20 cellular contexts compared by ENCODE assay signal in the genomic region with DNA sequence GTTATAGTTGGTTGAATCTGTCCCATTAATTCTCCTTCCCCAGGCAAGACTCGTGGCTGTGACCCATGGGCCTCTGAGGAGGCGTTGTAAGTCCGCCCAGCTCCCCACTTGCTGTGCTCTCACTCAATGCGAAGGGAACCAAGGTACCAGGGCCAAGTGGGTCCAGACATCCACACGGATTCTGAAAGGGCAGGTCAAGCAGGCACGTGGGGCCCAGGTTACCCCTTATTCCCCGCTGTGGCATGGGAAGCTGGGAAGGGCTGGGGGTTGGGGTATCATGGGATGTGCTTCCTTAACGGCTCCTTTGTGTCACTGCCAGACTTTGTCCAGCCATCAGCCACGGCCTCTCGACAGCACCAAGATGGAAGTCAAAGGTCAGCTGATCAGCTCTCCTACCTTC. TPM values are rescaled to one million over a fixed set of nuclear protein-coding genes. Genes with fewer than 3 reads are reported as not detected.
DNase-seq lines count a peak whose midpoint lies in the region; ATAC-seq and TF ChIP-seq lines count a peak whose summit lies in the region.
"Had no signal": no experiment of that assay in that cellular context is flagged by ENCODE, and none has a peak within 500 bp of the region (broad histone marks: within the 10 kb centered on the region; RNA-seq: fewer than 3 reads in every experiment).

No MANE protein-coding gene starts in this region.

- H2AFZ ChIP-seq in trophoblast cell (ENCODE audit: insufficient read depth, low read length, poor library complexity) (no peak overlapping the region), GM23338 (no peak overlapping the region)

- TF ChIP-seq CTCF in coronary artery (IDR thresholded peaks at IDR 0.05) = no peak
- no peak for TF ChIP-seq CTCF in nephron progenitor cell (IDR thresholded peaks at IDR 0.05)
- TF ChIP-seq CTCF in type B pancreatic cell (conservative IDR thresholded peaks at IDR 0.05) = no peak
- TF ChIP-seq CTCF in GM10266 (IDR thresholded peaks at IDR 0.05; ENCODE audit: control insufficient read depth, insufficient read depth, low read depth, missing control alignments) = no peak
- TF ChIP-seq CTCF in A673 (conservative IDR thresholded peaks at IDR 0.05; ENCODE audit: low read depth, low read length) = no peak
- TF ChIP-seq CTCF in GM23338 (conservative IDR thresholded peaks at IDR 0.05; ENCODE audit: low read depth in 2 of 2) = no peak

- H3K36me3 ChIP-seq in trophoblast cell (ENCODE audit: control insufficient read depth in 1 of 2, insufficient read depth in 2 of 2, low read length in 2 of 2) (peaks cover 46 to 54% of the 10 kb centered on the region in 2 experiments), A673 (ENCODE audit: insufficient read depth, low read length, poor library complexity, severe bottlenecking) (no peaks in the 10 kb centered on the region), GM23338 (ENCODE audit: insufficient read depth) (no peaks in the 10 kb centered on the region)

- DNase-seq in coronary artery (ENCODE audit: low spot score) (peak; percentile 50), nephron progenitor cell (no peak), trophoblast cell (no peak), type B pancreatic cell (ENCODE audit: extremely low spot score, unreplicated experiment) (no peak), GM10266 (ENCODE audit: extremely low spot score) (no peak), NCI-H2227 treated with DMSO at 0.1 percent for 48 hours (lab: John Stamatoyannopoulos, UW) (no peak), A673 (ENCODE audit: low spot score) (no peak), GM23338 (ENCODE audit: low spot score) (no peak)
- DNase-seq: Caco-2; CD4-positive, CD25-positive, alpha-beta regulatory T cell; CD8-positive, alpha-beta T cell; DMS153; DND-41; GOT3; HCEC 1CT had no signal

- H3K23ac ChIP-seq in trophoblast cell (ENCODE audit: low read length) = no peak overlapping the region

- no peaks in the 10 kb centered on the region for H3K36me3 Mint-ChIP-seq in nephron progenitor cell (ENCODE audit: low read depth)
- peaks cover 4% of the 10 kb centered on the region for H3K36me3 Mint-ChIP-seq in type B pancreatic cell
- H3K36me3 Mint-ChIP-seq in GM23338 (ENCODE audit: low read depth) = peaks cover 9% of the 10 kb centered on the region; the same call in 2 of the 3 replicates
- H3K36me3 Mint-ChIP-seq: CD4-positive, CD25-positive, alpha-beta regulatory T cell had no signal

- WGBS in trophoblast cell (ENCODE audit: extremely low coverage, insufficient coverage, insufficient read length) = no CpG with 5 or more reads among the region's 10 CpGs

- H3K4me2 ChIP-seq in trophoblast cell (ENCODE audit: low read length) = no peak overlapping the region
- H3K4me2 ChIP-seq in GM23338 = no peak overlapping the region
- H3K4me2 ChIP-seq: BLaER1 had no signal

- intact Hi-C loops in A673 (cut with micrococcal nuclease; ENCODE audit: unreplicated experiment) = no loop called here

- no TSS peak for BruUV-seq in A673 (replicated peaks; lab: Mats Ljungman, UMichigan)

- no peaks in the 10 kb centered on the region for H3K79me2 ChIP-seq in trophoblast cell (ENCODE audit: control insufficient read depth, insufficient read depth, low read length, poor library complexity)
- H3K79me2 ChIP-seq in GM23338 (replicated peaks; ENCODE audit: insufficient read depth) = 0 out of 2 replicates have a peak, but pooled peaks cover 5% of the 10 kb centered on the region

- peaks cover 51% of the 10 kb centered on the region for H3K9me3 Mint-ChIP-seq in nephron progenitor cell
- H3K9me3 Mint-ChIP-seq in type B pancreatic cell = no peaks in the 10 kb centered on the region
- H3K9me3 Mint-ChIP-seq in GM23338 = no peaks in the 10 kb centered on the region
- H3K9me3 Mint-ChIP-seq: CD8-positive, alpha-beta T cell had no signal

- H4K12ac ChIP-seq in trophoblast cell (ENCODE audit: low read depth, low read length) = no peak overlapping the region

- peaks cover 4% of the 10 kb centered on the region for H3K27me3 Mint-ChIP-seq in nephron progenitor cell (ENCODE audit: low read depth, poor library complexity)
- H3K27me3 Mint-ChIP-seq in type B pancreatic cell = no peaks in the 10 kb centered on the region
- H3K27me3 Mint-ChIP-seq in GM23338 (ENCODE audit: insufficient read depth, low read depth, poor library complexity) = peaks cover 2% of the 10 kb centered on the region
- H3K27me3 Mint-ChIP-seq: B cell; CD4-positive, CD25-positive, alpha-beta regulatory T cell had no signal

- H3K4me3 ChIP-seq in coronary artery (no peak overlapping the region), trophoblast cell (ENCODE audit: low read depth, low read length) (no peak overlapping the region), A673 (ENCODE audit: low read depth, low read length, poor library complexity, severe bottlenecking) (no peak overlapping the region), GM23338 (no peak overlapping the region)
- H3K4me3 ChIP-seq: BLaER1, GM12878 had no signal

- H3K4me1 ChIP-seq in trophoblast cell (ENCODE audit: control insufficient read depth in 1 of 2, insufficient read depth in 2 of 2, low read length in 2 of 2) (peaks cover 4 to 8% of the 10 kb centered on the region in 2 experiments), A673 (ENCODE audit: insufficient read depth, low read length, poor library complexity, severe bottlenecking) (no peaks in the 10 kb centered on the region), GM23338 (ENCODE audit: insufficient read depth) (no peaks in the 10 kb centered on the region)
- H3K4me1 ChIP-seq: BLaER1, Caco-2 had no signal

- H3K9me3 ChIP-seq in trophoblast cell (ENCODE audit: insufficient read depth, low read depth, low read length) (no peaks in the 10 kb centered on the region), A673 (ENCODE audit: low read depth, low read length, poor library complexity, severe bottlenecking) (no peaks in the 10 kb centered on the region)
- H3K9me3 ChIP-seq: BLaER1, Caco-2 had no signal

- H3K9ac ChIP-seq in trophoblast cell (ENCODE audit: low read length) = no peak overlapping the region
- H3K9ac ChIP-seq: BLaER1 had no signal

- POLR2A ChIA-PET in A673 (lab: Charles Lee; ENCODE audit: low non-redundant PET) = no interaction called here

- no peak overlapping the region for H3K4ac ChIP-seq in trophoblast cell (ENCODE audit: low read depth, low read length)

- H2BK5ac ChIP-seq in trophoblast cell (ENCODE audit: low read depth, low read length, poor library complexity) = no peak overlapping the region

- peaks cover 4% of the 10 kb centered on the region for H3K79me1 ChIP-seq in trophoblast cell (ENCODE audit: low read length)

- peak overlapping the region; percentile 33 for H3K18ac ChIP-seq in trophoblast cell (ENCODE audit: low read length)

- no peaks in the 10 kb centered on the region for H4K20me1 ChIP-seq in GM23338 (replicated peaks; ENCODE audit: insufficient read depth)

- H2BK120ac ChIP-seq in trophoblast cell (ENCODE audit: insufficient read depth, low read length, poor library complexity) = no peak overlapping the region

- H3K4me1 Mint-ChIP-seq in nephron progenitor cell (peaks cover 5% of the 10 kb centered on the region), type B pancreatic cell (ENCODE audit: unreplicated experiment) (no peaks in the 10 kb centered on the region), GM23338 (peaks cover 4% of the 10 kb centered on the region; the same call in 2 of the 3 replicates)
- H3K4me1 Mint-ChIP-seq: B cell had no signal

- H3K27ac Mint-ChIP-seq in nephron progenitor cell = peak overlapping the region; percentile 16
- peak overlapping the region; percentile 58 for H3K27ac Mint-ChIP-seq in type B pancreatic cell
- H3K27ac Mint-ChIP-seq in GM23338 = no peak overlapping the region
- H3K27ac Mint-ChIP-seq: B cell; CD8-positive, alpha-beta T cell had no signal

- no peak overlapping the region for H3K4me3 Mint-ChIP-seq in nephron progenitor cell
- H3K4me3 Mint-ChIP-seq in type B pancreatic cell = no peak overlapping the region
- no peak overlapping the region for H3K4me3 Mint-ChIP-seq in GM23338
- H3K4me3 Mint-ChIP-seq: B cell; CD4-positive, CD25-positive, alpha-beta regulatory T cell; CD8-positive, alpha-beta T cell had no signal

- no peak overlapping the region for H4K8ac ChIP-seq in trophoblast cell (ENCODE audit: low read depth, low read length)

- no peak for ATAC-seq in GM23338
- ATAC-seq: CD8-positive, alpha-beta T cell; GM12878 had no signal

- no peaks in the 10 kb centered on the region for H3F3A ChIP-seq in GM23338 (replicated peaks; ENCODE audit: low read depth)

- no peaks in the 10 kb centered on the region for H3K9me2 ChIP-seq in GM23338 (ENCODE audit: insufficient read depth)

- no peak overlapping the region for H2AK5ac ChIP-seq in trophoblast cell (ENCODE audit: low read length)

- H3K27ac ChIP-seq in coronary artery (no peak overlapping the region), trophoblast cell (ENCODE audit: low read depth, low read length) (no peak overlapping the region), A673 (ENCODE audit: low read depth, low read length, poor library complexity, severe bottlenecking) (no peak overlapping the region), GM23338 (ENCODE audit: low read depth) (no peak overlapping the region)
- H3K27ac ChIP-seq: BLaER1, C4-2B had no signal

- H2BK12ac ChIP-seq in trophoblast cell (ENCODE audit: low read length) = no peak overlapping the region

- H3K27me3 ChIP-seq in trophoblast cell (ENCODE audit: insufficient read depth, low read length) = no peaks in the 10 kb centered on the region
- H3K27me3 ChIP-seq in A673 (replicated peaks; ENCODE audit: insufficient read depth, low read depth, low read length, poor library complexity) = no peaks in the 10 kb centered on the region
- H3K27me3 ChIP-seq in GM23338 (ENCODE audit: insufficient read depth) = no peaks in the 10 kb centered on the region

- CTCF ChIA-PET in A673 (lab: Charles Lee) = no interaction called here

- H3K14ac ChIP-seq in trophoblast cell (ENCODE audit: low read length) = no peak overlapping the region

- H4K91ac ChIP-seq in trophoblast cell (ENCODE audit: low read depth, low read length) = no peak overlapping the region

RNA-seq across cellular contexts. Expression of gene CCDC120, which starts 3.1 kb away (rescaled TPM):
- 15.3 and 15.8 TPM in 2 replicates for polyA plus RNA-seq in trophoblast cell (2013)
- 25.3 and 48.6 TPM in 2 replicates for total RNA-seq in type B pancreatic cell (ENCODE audit: low replicate concordance)
- total RNA-seq in A673 (2021) = 11.9 and 13.0 TPM in 2 replicates
- total RNA-seq in GM23338 (2014; rRNA removed; shearing (Covaris generic)) = 6.8 and 9.9 TPM in 2 replicates
- polyA plus RNA-seq in GM23338 (2016; fragmentation: Nextera tagmentation; extraction: Ambion mirVana) = 3.3 and 3.6 TPM in 2 replicates
- total RNA-seq: A172 had no signal

RNA-seq across cellular contexts. Expression of gene PRAF2, which starts 11.9 kb away (rescaled TPM):
- 45.4 and 45.7 TPM in 2 replicates for polyA plus RNA-seq in trophoblast cell (2013)
- 10.0 and 29.7 TPM in 2 replicates for total RNA-seq in type B pancreatic cell (ENCODE audit: low replicate concordance)
- 21.3 and 24.3 TPM in 2 replicates for total RNA-seq in A673 (2021)
- 6.3 and 7.7 TPM in 2 replicates for total RNA-seq in GM23338 (2014; rRNA removed; shearing (Covaris generic))
- 22.1 and 24.3 TPM in 2 replicates for polyA plus RNA-seq in GM23338 (2016; fragmentation: Nextera tagmentation; extraction: Ambion mirVana)

RNA-seq across cellular contexts. Expression of gene WDR45, which starts 17.8 kb away (rescaled TPM):
- polyA plus RNA-seq in trophoblast cell (2013) = 39.0 and 40.1 TPM in 2 replicates
- total RNA-seq in type B pancreatic cell (ENCODE audit: low replicate concordance) (45.5 and 53.3 TPM in 2 replicates), A673 (2021) (31.8 and 40.5 TPM in 2 replicates)
- 26.2 and 36.2 TPM in 2 replicates for total RNA-seq in GM23338 (2014; rRNA removed; shearing (Covaris generic))
- 24.9 and 28.8 TPM in 2 replicates for polyA plus RNA-seq in GM23338 (2016; fragmentation: Nextera tagmentation; extraction: Ambion mirVana)

RNA-seq across cellular contexts. Expression of gene TFE3, which starts 18.8 kb away (rescaled TPM):
- polyA plus RNA-seq in trophoblast cell (2013) = 25.5 and 26.5 TPM in 2 replicates
- 29.6 and 53.9 TPM in 2 replicates for total RNA-seq in type B pancreatic cell (ENCODE audit: low replicate concordance)
- total RNA-seq in A673 (2021) = 49.5 and 56.8 TPM in 2 replicates
- total RNA-seq in GM23338 (2014; rRNA removed; shearing (Covaris generic)) = 63.3 and 83.8 TPM in 2 replicates
- polyA plus RNA-seq in GM23338 (2016; fragmentation: Nextera tagmentation; extraction: Ambion mirVana) = 20.8 and 21.4 TPM in 2 replicates

RNA-seq across cellular contexts. Expression of gene GRIPAP1, which starts 59.9 kb away (rescaled TPM):
- polyA plus RNA-seq in trophoblast cell (2013) = 13.3 and 14.0 TPM in 2 replicates
- 43.3 and 54.7 TPM in 2 replicates for total RNA-seq in type B pancreatic cell (ENCODE audit: low replicate concordance)
- total RNA-seq in A673 (2021) = 64.0 and 65.6 TPM in 2 replicates
- total RNA-seq in GM23338 (2014; rRNA removed; shearing (Covaris generic)) = 32.7 and 39.1 TPM in 2 replicates
- 57.1 and 62.2 TPM in 2 replicates for polyA plus RNA-seq in GM23338 (2016; fragmentation: Nextera tagmentation; extraction: Ambion mirVana)
